In genomic region chrX:43500240-43500639, GRCh38 we compare ENCODE assay signal across 20 cellular contexts.
"Had no signal": no experiment of that assay in that cellular context is flagged by ENCODE, and none has a peak within 500 bp of the region (broad histone marks: within the 10 kb centered on the region; RNA-seq: fewer than 3 reads in every experiment).

No MANE protein-coding gene starts in this region.

- H3K27ac ChIP-seq: ascending aorta, ovary, psoas muscle, suprapubic skin, transverse colon, vagina, VCaP had no signal

- H3K4me3 Mint-ChIP-seq: activated T-cell treated with anti-CD3 and anti-CD28 coated beads, Interleukin-2, amount 50 U/mL, for 72 hours; dendritic cell treated with granulocyte-macrophage colony-stimulating factor and Interleukin-4, amounts not matched to agents 40 ng/mL and 50 ng/mL, for 4 days; stimulated activated naive CD8-positive, alpha-beta T cell treated with anti-CD3 and anti-CD28 coated beads, Interleukin-15, amount 100 ng/mL, for 72 hours; T-helper 17 cell had no signal

- DNase-seq: activated CD4-positive, alpha-beta T cell treated with anti-CD3 and anti-CD28 coated beads for 1 hour; activated CD4-positive, alpha-beta T cell treated with anti-CD3 and anti-CD28 coated beads, Interleukin-2, amount 50 U/mL, for 4 hours; activated effector memory CD4-positive, alpha-beta T cell treated with anti-CD3 and anti-CD28 coated beads, Interleukin-2, amount 50 U/mL, for 16 hours; activated naive CD4-positive, alpha-beta T cell treated with anti-CD3 and anti-CD28 coated beads, Interleukin-2, amount 50 U/mL, for 16 hours; activated T-cell treated with anti-CD3 and anti-CD28 coated beads, Interleukin-2, amount 50 U/mL, for 72 hours; effector CD8-positive, alpha-beta T cell; esophagus squamous epithelium; midbrain; ovary; psoas muscle; right cardiac atrium; stimulated activated naive CD8-positive, alpha-beta T cell treated with anti-CD3 and anti-CD28 coated beads, Interleukin-15, amount 100 ng/mL, for 72 hours; T-helper 17 cell; transverse colon had no signal

- H3K4me1 Mint-ChIP-seq: stimulated activated naive CD8-positive, alpha-beta T cell treated with anti-CD3 and anti-CD28 coated beads, Interleukin-15, amount 100 ng/mL, for 72 hours had no signal

- H3K4me3 ChIP-seq: ascending aorta, esophagus squamous epithelium, ovary, psoas muscle, suprapubic skin, transverse colon, vagina had no signal

- H3K27me3 ChIP-seq: ascending aorta, esophagus squamous epithelium, ovary, suprapubic skin, transverse colon, vagina had no signal

- H3K9me3 ChIP-seq: ascending aorta, esophagus squamous epithelium, ovary, psoas muscle, suprapubic skin, transverse colon, vagina had no signal

- H3K9me3 Mint-ChIP-seq: dendritic cell treated with granulocyte-macrophage colony-stimulating factor and Interleukin-4, amounts not matched to agents 40 ng/mL and 50 ng/mL, for 4 days; stimulated activated naive CD8-positive, alpha-beta T cell treated with anti-CD3 and anti-CD28 coated beads, Interleukin-15, amount 100 ng/mL, for 72 hours had no signal

- H3K4me1 ChIP-seq: ascending aorta, psoas muscle, transverse colon, vagina had no signal

- H3K27ac Mint-ChIP-seq: activated T-cell treated with anti-CD3 and anti-CD28 coated beads, Interleukin-2, amount 50 U/mL, for 72 hours; dendritic cell treated with granulocyte-macrophage colony-stimulating factor and Interleukin-4, amounts not matched to agents 40 ng/mL and 50 ng/mL, for 4 days; stimulated activated naive CD8-positive, alpha-beta T cell treated with anti-CD3 and anti-CD28 coated beads, Interleukin-15, amount 100 ng/mL, for 72 hours; T-helper 17 cell had no signal

- ATAC-seq: activated T-cell treated with anti-CD3 and anti-CD28 coated beads, Interleukin-2, amount 50 U/mL, for 72 hours; left lobe of liver; psoas muscle; right cardiac atrium; stimulated activated naive CD8-positive, alpha-beta T cell treated with anti-CD3 and anti-CD28 coated beads, Interleukin-15, amount 100 ng/mL, for 72 hours; T-helper 17 cell had no signal

- H3K36me3 ChIP-seq: ascending aorta, esophagus squamous epithelium, ovary, suprapubic skin, transverse colon, vagina had no signal

- H3K27me3 Mint-ChIP-seq: dendritic cell treated with granulocyte-macrophage colony-stimulating factor and Interleukin-4, amounts not matched to agents 40 ng/mL and 50 ng/mL, for 4 days; stimulated activated naive CD8-positive, alpha-beta T cell treated with anti-CD3 and anti-CD28 coated beads, Interleukin-15, amount 100 ng/mL, for 72 hours; T-helper 17 cell had no signal
